Comparison of ENCODE assay signal across 17 cellular contexts in genomic region chr7:127886248-127886647, GRCh38.
DNase-seq lines count a peak whose midpoint lies in the region; ATAC-seq and TF ChIP-seq lines count a peak whose summit lies in the region.
"Had no signal": no experiment of that assay in that cellular context is flagged by ENCODE, and none has a peak within 500 bp of the region (broad histone marks: within the 10 kb centered on the region; RNA-seq: fewer than 3 reads in every experiment).

No MANE protein-coding gene starts in this region.

- no peak overlapping the region for H3K18ac ChIP-seq in IMR-90 (ENCODE audit: low read depth, low read length)

- TF ChIP-seq CTCF in IMR-90 (conservative IDR thresholded peaks at IDR 0.05; ENCODE audit: low read depth, low read length) (no peak), dorsolateral prefrontal cortex (IDR thresholded peaks at IDR 0.05 in 54 of 56, conservative IDR thresholded peaks at IDR 0.05 in 2 of 56; ENCODE audit: low read depth in 1 of 56, partially characterized antibody in 56 of 56) (no peak), parathyroid adenoma (IDR thresholded peaks at IDR 0.05) (no peak), WERI-Rb-1 (IDR thresholded peaks at IDR 0.05; ENCODE audit: low read depth, low read length) (no peak)

- intact Hi-C loops in IMR-90 (cut with micrococcal nuclease) (no loop called here), dorsolateral prefrontal cortex (cut with DNase I) (loop anchor here in 1 of 2 donors (5.0 to 10.0 kb wide), 2 partner anchors 51 to 161 kb away; no protein-coding TSS in a partner anchor)

- BruUV-seq in IMR-90 (replicated peaks; lab: Mats Ljungman, UMichigan), result no TSS peak

- no peak overlapping the region for H2BK20ac ChIP-seq in IMR-90 (ENCODE audit: low read depth, low read length)

- H3K4me2 ChIP-seq in IMR-90 (ENCODE audit: low read depth, low read length) (no peak overlapping the region), parathyroid adenoma (ENCODE audit: low read length) (no peak overlapping the region)
- H3K4me2 ChIP-seq: BLaER1 had no signal

- H3K9ac ChIP-seq in IMR-90 (ENCODE audit: low read depth, low read length) (no peak overlapping the region), parathyroid adenoma (no peak overlapping the region)
- H3K9ac ChIP-seq: BLaER1 had no signal

- no peak overlapping the region for H4K5ac ChIP-seq in IMR-90 (ENCODE audit: low read depth, low read length)

- no peak overlapping the region for H3K56ac ChIP-seq in IMR-90 (ENCODE audit: extremely low read depth, insufficient read depth, low read length)

- no peak overlapping the region for H4K8ac ChIP-seq in IMR-90 (ENCODE audit: low read depth in 2 of 2, low read length in 2 of 2)

- H3K23ac ChIP-seq in IMR-90 (ENCODE audit: low read depth, low read length), result no peak overlapping the region

- DNase-seq in IMR-90 (peak; percentile 62), NCI-H69 (lab: John Stamatoyannopoulos, UW) (peak; percentile 96), dorsolateral prefrontal cortex (no peak), WERI-Rb-1 (no peak)
- DNase-seq: activated CD8-positive, alpha-beta T cell treated with anti-CD3 and anti-CD28 coated beads, Interleukin-2, amount 10 ng/mL, durations not matched to agents 7 days and 5 days; activated effector memory CD4-positive, alpha-beta T cell treated with Interleukin-2 at 50 U/mL for 16 hours; DND-41; KG1; NCI-H187; stimulated activated CD4-positive, alpha-beta T cell treated with anti-CD3 and anti-CD28 coated beads, Interleukin-15, amount 100 ng/mL, for 24 hours had no signal

- no peak overlapping the region for H3K4ac ChIP-seq in IMR-90 (ENCODE audit: low read depth, low read length)

- H2BK5ac ChIP-seq in IMR-90 (ENCODE audit: low read depth, low read length, poor library complexity, severe bottlenecking), result no peak overlapping the region

- TF ChIP-seq RAD21 in IMR-90 (IDR thresholded peaks at IDR 0.05; ENCODE audit: low read length), result no peak

- in situ Hi-C loops in IMR-90 (cut with MboI; ENCODE audit: low sequenced_read_pairs), result no loop called here

- no peaks in the 10 kb centered on the region for H3K79me2 ChIP-seq in parathyroid adenoma

- H2AK9ac ChIP-seq in IMR-90 (replicated peaks; ENCODE audit: low read depth, low read length, poor library complexity), result no peak overlapping the region

- H2AK5ac ChIP-seq in IMR-90 (ENCODE audit: low read depth, low read length), result no peak overlapping the region

- H3K27me3 ChIP-seq in IMR-90 (ENCODE audit: control insufficient read depth, insufficient read depth, low read length), result no peaks in the 10 kb centered on the region
- H3K27me3 ChIP-seq in dorsolateral prefrontal cortex, result no peaks in the 10 kb centered on the region
- no peaks in the 10 kb centered on the region for H3K27me3 ChIP-seq in parathyroid adenoma (ENCODE audit: control insufficient read depth, insufficient read depth, low read length)
- H3K27me3 ChIP-seq in WERI-Rb-1 (ENCODE audit: insufficient read depth, low read depth, severe bottlenecking), result no peaks in the 10 kb centered on the region
- H3K27me3 ChIP-seq: BLaER1 had no signal

- POLR2A ChIA-PET in IMR-90 (lab: Charles Lee; ENCODE audit: unreplicated experiment), result no interaction called here

- no peak for TF ChIP-seq POLR2A in IMR-90 (IDR thresholded peaks at IDR 0.05; ENCODE audit: low read depth, low read length)

- H3K4me1 ChIP-seq in IMR-90 (ENCODE audit: control insufficient read depth, insufficient read depth, low read length), result peaks cover 16% of the 10 kb centered on the region
- peaks cover 29% of the 10 kb centered on the region for H3K4me1 ChIP-seq in parathyroid adenoma
- H3K4me1 ChIP-seq: HAP-1 had no signal

- CTCF ChIA-PET in IMR-90 (lab: Yijun Ruan, JAX), result no interaction called here

- H4K20me1 ChIP-seq in IMR-90 (ENCODE audit: insufficient read depth, low read length), result peaks cover 44% of the 10 kb centered on the region
- H4K20me1 ChIP-seq: BLaER1 had no signal

- H3K9me1 ChIP-seq in IMR-90 (ENCODE audit: insufficient read depth, low read length), result peaks cover 35% of the 10 kb centered on the region

- H3K36me3 ChIP-seq in IMR-90 (ENCODE audit: control insufficient read depth, insufficient read depth, low read length), result peaks cover 11% of the 10 kb centered on the region
- no peaks in the 10 kb centered on the region for H3K36me3 ChIP-seq in parathyroid adenoma (ENCODE audit: control insufficient read depth, insufficient read depth, low read length)
- H3K36me3 ChIP-seq in WERI-Rb-1, result peaks cover 16% of the 10 kb centered on the region
- H3K36me3 ChIP-seq: thoracic aorta had no signal

- H3K9me3 ChIP-seq in IMR-90 (ENCODE audit: control insufficient read depth, insufficient read depth, low read length) (no peaks in the 10 kb centered on the region), parathyroid adenoma (ENCODE audit: control insufficient read depth, low read length) (no peaks in the 10 kb centered on the region), WERI-Rb-1 (ENCODE audit: severe bottlenecking) (no peaks in the 10 kb centered on the region)
- H3K9me3 ChIP-seq: BLaER1, HAP-1, thoracic aorta had no signal

- ATAC-seq in IMR-90 (ENCODE audit: low read depth) (peak; percentile 69), GM18909 (IDR thresholded peaks at IDR 0.05; ENCODE audit: poor library complexity, unreplicated experiment) (no peak), GM18511 (IDR thresholded peaks at IDR 0.05; ENCODE audit: unreplicated experiment) (no peak), HG03159 (IDR thresholded peaks at IDR 0.05; ENCODE audit: unreplicated experiment) (no peak)
- ATAC-seq: activated CD8-positive, alpha-beta T cell treated with anti-CD3 and anti-CD28 coated beads, Interleukin-2, amount 10 ng/mL, durations not matched to agents 7 days and 5 days had no signal

- no CpG with 5 or more reads among the region's 3 CpGs for WGBS in IMR-90 (ENCODE audit: extremely low coverage in 2 of 2, insufficient read length in 1 of 2), 2 experiments

- H3K4me3 ChIP-seq in IMR-90 (ENCODE audit: insufficient read depth, low read depth, low read length) (no peak overlapping the region), dorsolateral prefrontal cortex (peak overlapping the region in 1 of 59 donors; percentile 9), parathyroid adenoma (ENCODE audit: low read depth, low read length) (no peak overlapping the region), WERI-Rb-1 (ENCODE audit: low read depth, low read length) (no peak overlapping the region)
- H3K4me3 ChIP-seq: BLaER1, HAP-1, thoracic aorta had no signal

- H3K14ac ChIP-seq in IMR-90 (replicated peaks; ENCODE audit: low read depth, low read length), result no peak overlapping the region

- dilution Hi-C loops in IMR-90 (cut with HindIII; ENCODE audit: low sequenced_read_pairs, unreplicated experiment), result no loop called here

- H2BK15ac ChIP-seq in IMR-90 (ENCODE audit: low read depth, low read length), result no peak overlapping the region

- H3K79me1 ChIP-seq in IMR-90 (ENCODE audit: low read depth in 1 of 2, low read length in 2 of 2), result peaks cover 43 to 75% of the 10 kb centered on the region in 2 experiments

- H2BK120ac ChIP-seq in IMR-90 (ENCODE audit: low read depth, low read length), result no peak overlapping the region

- H4K91ac ChIP-seq in IMR-90 (ENCODE audit: insufficient read depth, low read depth, low read length), result no peak overlapping the region

- no peak overlapping the region for H3K27ac ChIP-seq in IMR-90 (ENCODE audit: insufficient read depth, low read length)
- H3K27ac ChIP-seq in dorsolateral prefrontal cortex, result peak overlapping the region in 54 of 59 donors; percentile 3 to 87 (median 71)
- peak overlapping the region; percentile 11 for H3K27ac ChIP-seq in parathyroid adenoma
- no peak overlapping the region for H3K27ac ChIP-seq in WERI-Rb-1
- H3K27ac ChIP-seq: BLaER1, thoracic aorta had no signal

- no peak overlapping the region for H2AFZ ChIP-seq in IMR-90 (replicated peaks; ENCODE audit: low read length, poor library complexity)
- H2AFZ ChIP-seq in parathyroid adenoma, result no peak overlapping the region

TF ChIP-seq in IMR-90, 13 proteins besides CTCF, POLR2A, EP300 and RAD21:
- TF ChIP-seq CEBPB (IDR thresholded peaks at IDR 0.05; ENCODE audit: low read depth, low read length) (peak; percentile 73), FOS (IDR thresholded peaks at IDR 0.05; ENCODE audit: low read depth, low read length) (no peak)
TF ChIP-seq in IMR-90: peak in this region for 1.

Comparison
In these comparisons a context has a peak if more than half of its experiments do, and no peak if none do; other contexts are left out.
1. DNase-seq: peak in IMR-90 (single experiment) and NCI-H69 (single experiment); none in dorsolateral prefrontal cortex (0 of 10) and WERI-Rb-1 (single experiment).
2. H3K27ac ChIP-seq: peak in dorsolateral prefrontal cortex (54 of 59) and parathyroid adenoma (single experiment); none in IMR-90 (single experiment) and WERI-Rb-1 (single experiment).